Comparison of ENCODE assay signal across 19 cellular contexts in genomic region chr6:51289041-51289440, GRCh38.
"Had no signal": no experiment of that assay in that cellular context is flagged by ENCODE, and none has a peak within 500 bp of the region (broad histone marks: within the 10 kb centered on the region; RNA-seq: fewer than 3 reads in every experiment).

No MANE protein-coding gene starts in this region.

- ATAC-seq: upper lobe of right lung had no signal

- H3K9me3 ChIP-seq: colonic mucosa, esophagus squamous epithelium, ovary, stomach, testis, upper lobe of right lung had no signal

- DNase-seq: activated CD4-positive, CD25-positive, alpha-beta regulatory T cell treated with anti-CD3 and anti-CD28 coated beads, Interleukin-2, amount 50 U/mL, for 72 hours; activated naive CD8-positive, alpha-beta T cell treated with anti-CD3 and anti-CD28 coated beads, Interleukin-2, amount 10 ng/mL, durations not matched to agents 7 days and 5 days; anterior cingulate cortex; caudate nucleus; colonic mucosa; esophagus squamous epithelium; foreskin melanocyte; head of caudate nucleus; naive B cell; ovary; stimulated activated CD4-positive, alpha-beta T cell treated with anti-CD3 and anti-CD28 coated beads, Interleukin-12 subunit alpha, Interleukin-12 subunit beta, amount 100 ng/mL, for 4 hours; stimulated activated CD4-positive, alpha-beta T cell treated with anti-CD3 and anti-CD28 coated beads, Interleukin-2, amount 100 ng/mL, for 24 hours; stomach; T-helper 1 cell; T1000; testis; upper lobe of right lung had no signal

- H3K36me3 ChIP-seq: colonic mucosa, esophagus squamous epithelium, neural progenitor cell, ovary, stomach, upper lobe of right lung had no signal

- H3K4me3 ChIP-seq: colonic mucosa, esophagus squamous epithelium, neural progenitor cell, ovary, stomach, testis, upper lobe of right lung had no signal

- H3K27me3 Mint-ChIP-seq: activated naive CD8-positive, alpha-beta T cell treated with anti-CD3 and anti-CD28 coated beads, Interleukin-2, amount 10 ng/mL, durations not matched to agents 7 days and 5 days; naive B cell had no signal

- H3K4me1 ChIP-seq: colonic mucosa, esophagus squamous epithelium, stomach, testis, upper lobe of right lung had no signal

- H3K27me3 ChIP-seq: colonic mucosa, esophagus squamous epithelium, neural progenitor cell, ovary, stomach, testis, upper lobe of right lung had no signal

- H3K9me3 Mint-ChIP-seq: activated naive CD8-positive, alpha-beta T cell treated with anti-CD3 and anti-CD28 coated beads, Interleukin-2, amount 10 ng/mL, durations not matched to agents 7 days and 5 days; activated T-helper 1 cell treated with anti-CD3 and anti-CD28 coated beads, Interleukin-12 subunit alpha, Interleukin-12 subunit beta, Interleukin-2, Interleukin-4 antibody, amounts not matched to agents 30 ng/mL and 10 ng/mL and 1 ng/mL, durations not matched to agents 14 hours and 24 hours and 36 hours; neural progenitor cell had no signal

- H3K27ac Mint-ChIP-seq: activated naive CD8-positive, alpha-beta T cell treated with anti-CD3 and anti-CD28 coated beads, Interleukin-2, amount 10 ng/mL, durations not matched to agents 7 days and 5 days; activated T-helper 1 cell treated with anti-CD3 and anti-CD28 coated beads, Interleukin-12 subunit alpha, Interleukin-12 subunit beta, Interleukin-2, Interleukin-4 antibody, amounts not matched to agents 30 ng/mL and 10 ng/mL and 1 ng/mL, durations not matched to agents 14 hours and 24 hours and 36 hours; naive B cell; neural progenitor cell had no signal

- H3K36me3 Mint-ChIP-seq: activated naive CD8-positive, alpha-beta T cell treated with anti-CD3 and anti-CD28 coated beads, Interleukin-2, amount 10 ng/mL, durations not matched to agents 7 days and 5 days; naive B cell; neural progenitor cell had no signal

- H3K27ac ChIP-seq: colonic mucosa, esophagus squamous epithelium, neural progenitor cell, ovary, stomach, testis, upper lobe of right lung had no signal

- H3K4me3 Mint-ChIP-seq: activated naive CD8-positive, alpha-beta T cell treated with anti-CD3 and anti-CD28 coated beads, Interleukin-2, amount 10 ng/mL, durations not matched to agents 7 days and 5 days; activated T-helper 1 cell treated with anti-CD3 and anti-CD28 coated beads, Interleukin-12 subunit alpha, Interleukin-12 subunit beta, Interleukin-2, Interleukin-4 antibody, amounts not matched to agents 30 ng/mL and 10 ng/mL and 1 ng/mL, durations not matched to agents 14 hours and 24 hours and 36 hours; naive B cell; neural progenitor cell had no signal

- H3K4me1 Mint-ChIP-seq: activated naive CD8-positive, alpha-beta T cell treated with anti-CD3 and anti-CD28 coated beads, Interleukin-2, amount 10 ng/mL, durations not matched to agents 7 days and 5 days; naive B cell had no signal
